ENCODE assay signal across 1 cellular context in genomic region chr12:24979971-24980730, GRCh38.
TF ChIP-seq lines count a peak whose summit lies in the region.

No MANE protein-coding gene starts in this region.

TF ChIP-seq in endothelial cell of umbilical vein, 7 proteins besides CTCF, POLR2A, EP300 and RAD21:
- no peak for TF ChIP-seq JUN (IDR thresholded peaks at IDR 0.05; ENCODE audit: borderline replicate concordance, insufficient read depth, insufficient read length, low read depth)
